Comparison of ENCODE assay signal across 8 cellular contexts in the genomic region with DNA sequence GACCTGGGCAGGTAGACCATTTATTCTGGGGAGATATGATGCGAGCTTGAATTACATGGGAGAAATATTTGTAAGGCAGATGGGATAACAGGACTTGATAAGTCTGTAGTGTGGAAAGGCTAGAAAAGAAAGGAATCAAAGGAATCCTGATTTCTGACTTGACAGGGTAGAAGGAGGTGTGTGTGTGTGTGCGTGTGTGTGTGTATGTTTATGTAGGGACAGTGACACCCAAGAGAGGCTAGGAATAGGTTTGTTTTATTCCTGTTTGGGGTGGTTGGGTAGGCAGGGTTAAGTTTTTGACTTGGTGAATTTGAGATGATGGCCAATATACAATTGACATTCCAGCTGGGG. TPM values are rescaled to one million over a fixed set of nuclear protein-coding genes. Genes with fewer than 3 reads are reported as not detected.
A peak's percentile ranks its signal among the peaks of the same experiment; 100 is the strongest.
DNase-seq lines count a peak whose midpoint lies in the region; ATAC-seq and TF ChIP-seq lines count a peak whose summit lies in the region.

No MANE protein-coding gene starts in this region.

- ATAC-seq in mucosa of descending colon (no peak), HG03196 (IDR thresholded peaks at IDR 0.05; ENCODE audit: unreplicated experiment) (no peak)

- no peak overlapping the region for H3K27ac ChIP-seq in GM23248

- H3K27me3 ChIP-seq in GM23248 (replicated peaks; ENCODE audit: insufficient read depth): no peaks in the 10 kb centered on the region

- H3K4me1 ChIP-seq in GM23248 (ENCODE audit: insufficient read depth) (peaks cover 19% of the 10 kb centered on the region), mucosa of descending colon (ENCODE audit: low read depth) (peaks cover 13% of the 10 kb centered on the region)

- H3K9me2 ChIP-seq in GM23248 (ENCODE audit: insufficient read depth): no peaks in the 10 kb centered on the region

- TF ChIP-seq CTCF in AG04449 (IDR thresholded peaks at IDR 0.05; ENCODE audit: insufficient read depth, low read length, missing control alignments) (no peak), astrocyte of the cerebellum (IDR thresholded peaks at IDR 0.05; ENCODE audit: low read depth, low read length, missing control alignments) (no peak), mucosa of descending colon (IDR thresholded peaks at IDR 0.05) (no peak)

- H4K20me1 ChIP-seq in GM23248 (ENCODE audit: insufficient read depth): no peaks in the 10 kb centered on the region

- intact Hi-C loops in mucosa of descending colon (cut with DNase I, micrococcal nuclease): no loop called here

- H3K9me3 ChIP-seq in GM23248 (ENCODE audit: low read depth): no peaks in the 10 kb centered on the region
- H3K9me3 ChIP-seq in mucosa of descending colon: no peaks in the 10 kb centered on the region

- H3K9ac ChIP-seq in GM23248: peak overlapping the region; percentile 79

- H3K79me2 ChIP-seq in GM23248 (ENCODE audit: insufficient read depth): no peaks in the 10 kb centered on the region

- CTCF ChIA-PET in AG04449 (lab: Yijun Ruan, JAX): interaction anchor here (2.5 to 8.3 kb wide), 2 partner anchors 10 to 23 kb away, joined by 7 to 80 read pairs; no protein-coding TSS in a partner anchor

- H3K36me3 ChIP-seq in GM23248 (ENCODE audit: low read depth): no peaks in the 10 kb centered on the region
- H3K36me3 ChIP-seq in mucosa of descending colon (ENCODE audit: low read depth): no peaks in the 10 kb centered on the region

- WGBS in GM23248 (ENCODE audit: low coverage in 1 of 2, low lambda C conversion rate in 2 of 2, missing lambda C conversion rate in 2 of 2), 2 experiments: 97 to 98% methylated on average over 2 of the region's 2 CpGs

- H2AFZ ChIP-seq in GM23248: peak overlapping the region; percentile 91

- peak overlapping the region; percentile 72 for H3K4me2 ChIP-seq in GM23248 (ENCODE audit: unreplicated experiment)

- H3K4me3 ChIP-seq in AG04449 (ENCODE audit: low read depth, low read length) (peak overlapping the region; percentile 63), GM23248 (peak overlapping the region; percentile 81), astrocyte of the cerebellum (ENCODE audit: low read depth, low read length) (peak overlapping the region; percentile 51), mucosa of descending colon (peak overlapping the region; percentile 87)

- no peak for DNase-seq in AG04449 (ENCODE audit: low read depth, low spot score)
- no peak for DNase-seq in GM23248
- no peak for DNase-seq in astrocyte of the cerebellum (ENCODE audit: low read depth)
- DNase-seq in mucosa of descending colon: no peak
- DNase-seq in foreskin melanocyte: no peak
- no peak for DNase-seq in NCI-H1092 treated with DMSO at 0.1 percent for 48 hours (lab: John Stamatoyannopoulos, UW)
- no peak for DNase-seq in hippocampal formation (lab: John Stamatoyannopoulos, UW)

- in situ Hi-C loops in GM23248 (cut with MboI): no loop called here
- in situ Hi-C loops in astrocyte of the cerebellum (cut with HindIII; ENCODE audit: low sequenced_read_pairs): loop anchor here (25.0 kb wide), 1 partner anchor 226 kb away; no protein-coding TSS in a partner anchor

- peaks cover 12% of the 10 kb centered on the region; the same call in 1 of the 2 replicates for H3F3A ChIP-seq in GM23248 (ENCODE audit: insufficient read depth)

- POLR2A ChIA-PET in AG04449 (lab: Yijun Ruan, JAX): no interaction called here

RNA-seq across cellular contexts. Expression of a gene that starts 0.4 kb away (rescaled TPM):
- total RNA-seq in GM23248 (2014; rRNA removed; shearing (Covaris generic)): 13.4 and 23.2 TPM in 2 replicates
- polyA plus RNA-seq in GM23248 (2016; fragmentation: Nextera tagmentation; extraction: Ambion mirVana): 30.7 and 31.5 TPM in 2 replicates
- 100 to 1,000 TPM in 2 of 3 donors, 10 to 100 TPM in 1; 72.6 to 148 (median 129) TPM for total RNA-seq in mucosa of descending colon

RNA-seq across cellular contexts. Expression of a gene that starts 24.4 kb away (rescaled TPM):
- 9.8 and 16.7 TPM in 2 replicates for total RNA-seq in GM23248 (2014; rRNA removed; shearing (Covaris generic))
- 11.7 and 11.9 TPM in 2 replicates for polyA plus RNA-seq in GM23248 (2016; fragmentation: Nextera tagmentation; extraction: Ambion mirVana)
- 10 to 100 TPM; 11.6 to 12.7 (median 11.8) TPM for total RNA-seq in mucosa of descending colon
